Comparison of ENCODE assay signal across 29 cellular contexts in genomic region chr14:104684449-104684821, GRCh38.
"Had no signal": no experiment of that assay in that cellular context is flagged by ENCODE, and none has a peak within 500 bp of the region (broad histone marks: within the 10 kb centered on the region; RNA-seq: fewer than 3 reads in every experiment).

No MANE protein-coding gene starts in this region.

- H3K4me3 ChIP-seq: adrenal gland, ascending aorta, hepatocyte, left lung, lung, suprapubic skin, transverse colon, vagina had no signal

- ATAC-seq: esophagus mucosa; left lung; naive thymus-derived CD8-positive, alpha-beta T cell; right cardiac atrium; stimulated activated naive CD8-positive, alpha-beta T cell treated with anti-CD3 and anti-CD28 coated beads, Interleukin-15, amount 100 ng/mL, for 72 hours; WTC11 had no signal

- H3K27me3 ChIP-seq: adrenal gland, ascending aorta, hepatocyte, suprapubic skin, transverse colon, vagina had no signal

- H3K9me3 ChIP-seq: adrenal gland, ascending aorta, left lung, suprapubic skin, transverse colon, vagina had no signal

- H3K4me3 Mint-ChIP-seq: activated CD4-positive, alpha-beta T cell treated with anti-CD3 and anti-CD28 coated beads for 36 hours; activated naive CD8-positive, alpha-beta T cell; activated T-cell treated with anti-CD3 and anti-CD28 coated beads, Interleukin-2, amount 50 U/mL, for 24 hours; central memory CD8-positive, alpha-beta T cell; immature natural killer cell; stimulated activated naive CD8-positive, alpha-beta T cell treated with anti-CD3 and anti-CD28 coated beads, Interleukin-15, amount 100 ng/mL, for 72 hours; WTC11 had no signal

- H3K36me3 ChIP-seq: adrenal gland, ascending aorta, left lung, suprapubic skin, transverse colon, vagina had no signal

- H3K36me3 Mint-ChIP-seq: activated naive CD8-positive, alpha-beta T cell; immature natural killer cell; naive thymus-derived CD8-positive, alpha-beta T cell had no signal

- H3K9me3 Mint-ChIP-seq: activated T-cell treated with anti-CD3 and anti-CD28 coated beads, Interleukin-2, amount 50 U/mL, for 24 hours; activated T-helper 2 cell treated with anti-CD3 and anti-CD28 coated beads, Interferon-gamma antibody, Interleukin-2, Interleukin-4, amounts not matched to agents 10 μg/mL and 5 μg/mL and 100 μg/mL, durations not matched to agents 14 hours and 24 hours and 36 hours; central memory CD8-positive, alpha-beta T cell; immature natural killer cell; naive thymus-derived CD8-positive, alpha-beta T cell; stimulated activated naive CD8-positive, alpha-beta T cell treated with anti-CD3 and anti-CD28 coated beads, Interleukin-15, amount 100 ng/mL, for 72 hours had no signal

- DNase-seq: activated CD4-positive, alpha-beta T cell treated with anti-CD3 and anti-CD28 coated beads for 36 hours; activated CD4-positive, alpha-beta T cell treated with anti-CD3 and anti-CD28 coated beads, Interleukin-2, amount 50 U/mL, for 4 hours; activated CD8-positive, alpha-beta memory T cell treated with anti-CD3 and anti-CD28 coated beads for 24 hours; activated CD8-positive, alpha-beta memory T cell treated with anti-CD3 and anti-CD28 coated beads, Interleukin-2, amount 50 U/mL, for 4 hours; activated naive CD4-positive, alpha-beta T cell; activated T-cell treated with anti-CD3 and anti-CD28 coated beads, Interleukin-2, amount 50 U/mL, for 24 hours; adrenal gland; effector memory CD4-positive, alpha-beta T cell; glutamatergic neuron; immature natural killer cell; kidney glomerular epithelial cell; naive thymus-derived CD8-positive, alpha-beta T cell; stimulated activated CD4-positive, alpha-beta T cell treated with anti-CD3 and anti-CD28 coated beads, Interleukin-12 subunit alpha, Interleukin-12 subunit beta, amount 100 ng/mL, for 4 hours; stimulated activated naive CD8-positive, alpha-beta T cell treated with anti-CD3 and anti-CD28 coated beads, Interleukin-15, amount 100 ng/mL, for 72 hours; T1000; transverse colon had no signal

- H3K27ac Mint-ChIP-seq: activated CD4-positive, alpha-beta T cell treated with anti-CD3 and anti-CD28 coated beads for 36 hours; activated naive CD8-positive, alpha-beta T cell; activated T-cell treated with anti-CD3 and anti-CD28 coated beads, Interleukin-2, amount 50 U/mL, for 24 hours; immature natural killer cell; WTC11 had no signal

- H3K27ac ChIP-seq: adrenal gland, ascending aorta, left lung, parathyroid adenoma, suprapubic skin, transverse colon, vagina had no signal

- H3K27me3 Mint-ChIP-seq: activated CD4-positive, alpha-beta T cell treated with anti-CD3 and anti-CD28 coated beads for 36 hours; activated naive CD8-positive, alpha-beta T cell; activated T-cell treated with anti-CD3 and anti-CD28 coated beads, Interleukin-2, amount 50 U/mL, for 24 hours; naive thymus-derived CD8-positive, alpha-beta T cell; stimulated activated naive CD8-positive, alpha-beta T cell treated with anti-CD3 and anti-CD28 coated beads, Interleukin-15, amount 100 ng/mL, for 72 hours had no signal
